8 cellular contexts compared by ENCODE assay signal in genomic region chr11:35907648-35908431, GRCh38. TPM values are rescaled to one million over a fixed set of nuclear protein-coding genes. Genes with fewer than 3 reads are reported as not detected.
DNase-seq lines count a peak whose midpoint lies in the region; ATAC-seq, FAIRE-seq and TF ChIP-seq lines count a peak whose summit lies in the region.

No MANE protein-coding gene starts in this region.

- no peak for FAIRE-seq in bronchial epithelial cell (lab: Jason Lieb, UNC)

- DNase-seq in left ventricle myocardium superior (no peak), right atrium auricular region (ENCODE audit: low spot score) (no peak), bronchial epithelial cell (ENCODE audit: low read depth) (peak; percentile 81), stromal cell of bone marrow (ENCODE audit: low read depth) (peak; percentile 25), CD14-positive monocyte (ENCODE audit: low spot score) (no peak)
- DNase-seq in activated CD4-positive, alpha-beta memory T cell treated with anti-CD3 and anti-CD28 coated beads for 36 hours, result no peak

- no peak overlapping the region for H3K27ac Mint-ChIP-seq in CD14-positive monocyte
- no peak overlapping the region for H3K27ac Mint-ChIP-seq in activated CD4-positive, alpha-beta memory T cell treated with anti-CD3 and anti-CD28 coated beads for 36 hours

- POLR2A ChIA-PET in activated CD4-positive, alpha-beta memory T cell treated with anti-CD3 and anti-CD28 coated beads for 36 hours (lab: Charles Lee), result no interaction called here

- peaks cover 2 to 7% of the 10 kb centered on the region in 2 donors for H3K9me3 ChIP-seq in right atrium auricular region

- peak; percentile 24 for ATAC-seq in left ventricle myocardium superior
- peak; percentile 82 for ATAC-seq in HG03460 (IDR thresholded peaks at IDR 0.05; ENCODE audit: unreplicated experiment)
- no peak for ATAC-seq in HG02840 (IDR thresholded peaks at IDR 0.05; ENCODE audit: low FRiP score, unreplicated experiment)

- H3K4me1 Mint-ChIP-seq in CD14-positive monocyte, result peaks cover 29% of the 10 kb centered on the region
- no peaks in the 10 kb centered on the region for H3K4me1 Mint-ChIP-seq in activated CD4-positive, alpha-beta memory T cell treated with anti-CD3 and anti-CD28 coated beads for 36 hours (ENCODE audit: low read depth)

- no peak overlapping the region for H3K27ac ChIP-seq in right atrium auricular region

- H3K36me3 Mint-ChIP-seq in CD14-positive monocyte, result no peaks in the 10 kb centered on the region
- H3K36me3 Mint-ChIP-seq in activated CD4-positive, alpha-beta memory T cell treated with anti-CD3 and anti-CD28 coated beads for 36 hours, result no peaks in the 10 kb centered on the region

- H3K4me3 ChIP-seq in right atrium auricular region, result no peak overlapping the region
- H3K4me3 ChIP-seq in bronchial epithelial cell (ENCODE audit: low read depth, low read length), result no peak overlapping the region

- H3K4me3 Mint-ChIP-seq in CD14-positive monocyte, result no peak overlapping the region
- no peak overlapping the region for H3K4me3 Mint-ChIP-seq in activated CD4-positive, alpha-beta memory T cell treated with anti-CD3 and anti-CD28 coated beads for 36 hours

- intact Hi-C loops in left ventricle myocardium superior (cut with micrococcal nuclease) (no loop called here), CD14-positive monocyte (cut with micrococcal nuclease) (no loop called here)
- intact Hi-C loops in activated CD4-positive, alpha-beta memory T cell treated with anti-CD3 and anti-CD28 coated beads for 36 hours (cut with micrococcal nuclease), result no loop called here

- H3K36me3 ChIP-seq in right atrium auricular region, result no peaks in the 10 kb centered on the region
- no peaks in the 10 kb centered on the region for H3K36me3 ChIP-seq in bronchial epithelial cell (ENCODE audit: control insufficient read depth, insufficient read depth, low read length)

- peaks cover 4 to 12% (median 6%) of the 10 kb centered on the region in 7 donors for H3K9me3 Mint-ChIP-seq in CD14-positive monocyte
- peaks cover 6% of the 10 kb centered on the region for H3K9me3 Mint-ChIP-seq in activated CD4-positive, alpha-beta memory T cell treated with anti-CD3 and anti-CD28 coated beads for 36 hours

- H3K27me3 Mint-ChIP-seq in CD14-positive monocyte (ENCODE audit: low read depth in 3 of 3), result peaks cover 2 to 7% (median 5%) of the 10 kb centered on the region in 3 donors
- H3K27me3 Mint-ChIP-seq in activated CD4-positive, alpha-beta memory T cell treated with anti-CD3 and anti-CD28 coated beads for 36 hours, result peaks cover 7% of the 10 kb centered on the region

- H3K27me3 ChIP-seq in right atrium auricular region (no peaks in the 10 kb centered on the region), bronchial epithelial cell (ENCODE audit: control insufficient read depth, insufficient read depth, low read length) (no peaks in the 10 kb centered on the region)

- no peaks in the 10 kb centered on the region for H3K4me1 ChIP-seq in right atrium auricular region

- TF ChIP-seq CTCF in right atrium auricular region (IDR thresholded peaks at IDR 0.05) (no peak), bronchial epithelial cell (IDR thresholded peaks at IDR 0.05; ENCODE audit: insufficient read depth, low read length, severe bottlenecking) (no peak), CD14-positive monocyte (IDR thresholded peaks at IDR 0.05) (no peak)

- CTCF ChIA-PET in activated CD4-positive, alpha-beta memory T cell treated with anti-CD3 and anti-CD28 coated beads for 36 hours (lab: Charles Lee), result interaction anchor here (0.8 kb wide), 1 partner anchor 86 kb away, joined by 5 read pairs; no protein-coding TSS in a partner anchor

RNA-seq across cellular contexts. Expression of gene LDLRAD3, which starts 36.0 kb away (rescaled TPM):
- 1.6 TPM for total RNA-seq in left ventricle myocardium superior
- total RNA-seq in right atrium auricular region, result 1 to 10 TPM; 3.6 to 7.0 TPM
- total RNA-seq in bronchial epithelial cell, result 4.7 and 6.3 TPM in 2 replicates
- polyA plus RNA-seq in CD14-positive monocyte, result 10 to 100 TPM; 10.4 to 14.1 TPM
- under 1 TPM; 0.10 to 0.22 TPM for total RNA-seq in activated CD4-positive, alpha-beta memory T cell treated with anti-CD3 and anti-CD28 coated beads for 36 hours

Comparison
In these comparisons a context has a peak if more than half of its experiments do, and no peak if none do; other contexts are left out.
1. DNase-seq: peak in bronchial epithelial cell (single experiment) and stromal cell of bone marrow (single experiment); none in left ventricle myocardium superior (single experiment), right atrium auricular region (single experiment), CD14-positive monocyte (single experiment) and activated CD4-positive, alpha-beta memory T cell treated with anti-CD3 and anti-CD28 coated beads for 36 hours (single experiment).